8 cellular contexts compared by ENCODE assay signal in the genomic region with DNA sequence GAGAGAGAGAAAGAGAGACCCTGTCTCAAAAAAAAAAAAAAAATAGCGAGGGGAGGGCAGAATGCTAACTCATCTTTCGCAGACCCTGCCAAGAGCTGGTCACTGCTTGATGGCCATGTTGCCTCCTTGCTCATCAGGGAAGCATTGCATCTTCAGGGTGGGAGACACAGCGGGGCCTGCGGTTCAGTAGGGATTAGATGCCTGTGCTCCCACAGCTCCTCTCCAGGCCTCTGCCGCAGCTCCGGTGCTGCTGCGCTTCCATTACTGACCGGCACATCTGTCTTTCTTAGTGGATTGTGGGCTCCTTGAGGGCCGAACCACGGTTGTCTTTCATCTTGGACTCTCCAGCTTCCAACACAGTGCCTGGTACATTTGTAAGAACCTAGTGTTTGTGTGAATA.
"Had no signal": no experiment of that assay in that cellular context is flagged by ENCODE, and none has a peak within 500 bp of the region (broad histone marks: within the 10 kb centered on the region; RNA-seq: fewer than 3 reads in every experiment).

No MANE protein-coding gene starts in this region.

- H3K36me3 Mint-ChIP-seq: IgD-negative memory B cell had no signal

- DNase-seq: GOT3, H9, HFFc6, KBM-7 had no signal

- H3K4me1 Mint-ChIP-seq: IgD-negative memory B cell had no signal

- H3K27ac ChIP-seq: HL-60 had no signal

- H3K4me3 Mint-ChIP-seq: H9, HFFc6, IgD-negative memory B cell had no signal

- H3K27ac Mint-ChIP-seq: HFFc6, IgD-negative memory B cell had no signal

- H3K9me3 Mint-ChIP-seq: H9, HFFc6, IgD-negative memory B cell had no signal

- FAIRE-seq: H54, HepG2 had no signal

- ATAC-seq: HepG2 had no signal
